ENCODE assay signal across 15 cellular contexts in genomic region chr18:22172594-22173049, GRCh38. TPM values are rescaled to one million over a fixed set of nuclear protein-coding genes. Genes with fewer than 3 reads are reported as not detected.
DNase-seq lines count a peak whose midpoint lies in the region; ATAC-seq and TF ChIP-seq lines count a peak whose summit lies in the region.
"Had no signal": no experiment of that assay in that cellular context is flagged by ENCODE, and none has a peak within 500 bp of the region (broad histone marks: within the 10 kb centered on the region; RNA-seq: fewer than 3 reads in every experiment).

No MANE protein-coding gene starts in this region.

- peaks cover 87% of the 10 kb centered on the region for H3K27me3 Mint-ChIP-seq in neural crest cell (ENCODE audit: low read depth)

- intact Hi-C loops in heart right ventricle (cut with DNase I) (loop anchor here in 7 of 10 donors (5.0 to 10.0 kb wide), 8 partner anchors 95 to 532 kb away; no protein-coding TSS in a partner anchor), Right ventricle myocardium inferior (cut with DNase I) (loop anchor here (2.0 kb wide), 1 partner anchor 390 kb away; no protein-coding TSS in a partner anchor), aorta (cut with DNase I) (loop anchor here (1.0 to 5.0 kb wide), 5 partner anchors 175 to 540 kb away; no protein-coding TSS in a partner anchor)

- H3K4me3 ChIP-seq in heart right ventricle (peak overlapping the region; percentile 66 to 97 (median 85)), fibroblast of lung (replicated peaks in 1 of 4; ENCODE audit: control extremely low read depth in 1 of 4, insufficient read depth in 1 of 4, low read depth in 3 of 4, low read length in 4 of 4) (peak overlapping the region; percentile 41 to 79 (median 62)), aorta (ENCODE audit: low read length in 2 of 2) (peak overlapping the region; percentile 45 to 85)

- H3K36me3 ChIP-seq in heart right ventricle (peaks cover 0 to 43% (median 23%) of the 10 kb centered on the region in 9 donors), fibroblast of lung (ENCODE audit: control insufficient read depth, insufficient read depth, low read length) (peaks cover 2% of the 10 kb centered on the region), aorta (ENCODE audit: control insufficient read depth in 1 of 2, insufficient read depth in 2 of 2, low read length in 1 of 2) (peaks cover 7 to 9% of the 10 kb centered on the region in 2 donors)

- no peak for TF ChIP-seq CTCF in heart right ventricle (IDR thresholded peaks at IDR 0.05)
- TF ChIP-seq CTCF in fibroblast of lung (conservative IDR thresholded peaks at IDR 0.05 in 1 of 2, IDR thresholded peaks at IDR 0.05 in 1 of 2; ENCODE audit: low read depth in 1 of 2, low read length in 2 of 2), result no peak
- no peak for TF ChIP-seq CTCF in neural crest cell (conservative IDR thresholded peaks at IDR 0.05)

- no peaks in the 10 kb centered on the region for H3K9me3 ChIP-seq in heart right ventricle
- H3K9me3 ChIP-seq in fibroblast of lung (ENCODE audit: control insufficient read depth, insufficient read depth, low read depth, low read length), result no peaks in the 10 kb centered on the region
- no peaks in the 10 kb centered on the region for H3K9me3 ChIP-seq in aorta (ENCODE audit: control insufficient read depth, low read length)

- ATAC-seq in heart right ventricle (no peak), Right ventricle myocardium inferior (no peak), aorta (ENCODE audit: low FRiP score) (no peak), HG02884 (IDR thresholded peaks at IDR 0.05; ENCODE audit: unreplicated experiment) (no peak), GM19351 (IDR thresholded peaks at IDR 0.05; ENCODE audit: unreplicated experiment) (no peak)
- ATAC-seq: activated CD8-positive, alpha-beta T cell treated with anti-CD3 and anti-CD28 coated beads for 36 hours; stimulated activated naive B cell treated with anti-CD40 and anti-IgM and Interleukin-4, amounts not matched to agents 10 μg/mL and 1 μg/mL and 100 μg/mL, for 72 hours; T-cell had no signal

- H3K79me2 ChIP-seq in fibroblast of lung (ENCODE audit: control insufficient read depth, insufficient read depth, low read length), result peaks cover 17% of the 10 kb centered on the region

- no peaks in the 10 kb centered on the region for H4K20me1 ChIP-seq in fibroblast of lung (ENCODE audit: control insufficient read depth, extremely low read depth, insufficient read depth, low read length)

- peak overlapping the region; percentile 41 for H3K4me3 Mint-ChIP-seq in neural crest cell
- H3K4me3 Mint-ChIP-seq: activated CD8-positive, alpha-beta T cell treated with anti-CD3 and anti-CD28 coated beads for 36 hours; activated naive CD8-positive, alpha-beta T cell treated with anti-CD3 and anti-CD28 coated beads, Interleukin-2, amount 10 ng/mL, durations not matched to agents 7 days and 5 days; stimulated activated naive B cell treated with anti-CD40 and anti-IgM and Interleukin-4, amounts not matched to agents 10 μg/mL and 1 μg/mL and 100 μg/mL, for 72 hours; T-cell had no signal

- H2AFZ ChIP-seq in fibroblast of lung (ENCODE audit: low read length), result no peak overlapping the region

- H3K27ac Mint-ChIP-seq in neural crest cell (ENCODE audit: unreplicated experiment), result no peak overlapping the region
- H3K27ac Mint-ChIP-seq: activated CD8-positive, alpha-beta T cell treated with anti-CD3 and anti-CD28 coated beads for 36 hours; activated naive CD8-positive, alpha-beta T cell treated with anti-CD3 and anti-CD28 coated beads, Interleukin-2, amount 10 ng/mL, durations not matched to agents 7 days and 5 days; stimulated activated naive B cell treated with anti-CD40 and anti-IgM and Interleukin-4, amounts not matched to agents 10 μg/mL and 1 μg/mL and 100 μg/mL, for 72 hours; T-cell had no signal

- H3K36me3 Mint-ChIP-seq in neural crest cell (ENCODE audit: low read depth), result peaks cover 3% of the 10 kb centered on the region
- H3K36me3 Mint-ChIP-seq: T-cell had no signal

- H3K4me2 ChIP-seq in fibroblast of lung (ENCODE audit: extremely low read depth, insufficient read depth, low read length), result peak overlapping the region; percentile 64

- H3K27me3 ChIP-seq in heart right ventricle (peaks cover 0 to 98% (median 6%) of the 10 kb centered on the region in 7 donors), fibroblast of lung (ENCODE audit: control insufficient read depth, insufficient read depth, low read length) (peaks cover 9% of the 10 kb centered on the region), aorta (ENCODE audit: control insufficient read depth in 1 of 2, insufficient read depth in 2 of 2, low read length in 1 of 2) (no peaks in the 10 kb centered on the region)

- no peaks in the 10 kb centered on the region for H3K9me3 Mint-ChIP-seq in neural crest cell
- H3K9me3 Mint-ChIP-seq: activated CD8-positive, alpha-beta T cell treated with anti-CD3 and anti-CD28 coated beads for 36 hours; activated naive CD8-positive, alpha-beta T cell treated with anti-CD3 and anti-CD28 coated beads, Interleukin-2, amount 10 ng/mL, durations not matched to agents 7 days and 5 days; T-cell had no signal

- H3K9ac ChIP-seq in fibroblast of lung (ENCODE audit: insufficient read depth, low read length), result no peak overlapping the region

- H3K27ac ChIP-seq in heart right ventricle (peak overlapping the region; percentile 80 to 100 (median 97)), fibroblast of lung (ENCODE audit: insufficient read depth, low read length) (no peak overlapping the region), aorta (ENCODE audit: low read depth in 1 of 2, low read length in 2 of 2) (peak overlapping the region; percentile 64 to 87)

- H3K4me1 ChIP-seq in heart right ventricle, result peaks cover 0 to 37% (median 18%) of the 10 kb centered on the region in 9 donors
- peaks cover 4% of the 10 kb centered on the region for H3K4me1 ChIP-seq in fibroblast of lung (ENCODE audit: control insufficient read depth, extremely low read depth, insufficient read depth, low read length)
- no peaks in the 10 kb centered on the region for H3K4me1 ChIP-seq in aorta (ENCODE audit: control insufficient read depth in 1 of 2, insufficient read depth in 2 of 2, low read length in 2 of 2)

- DNase-seq in heart right ventricle, result no peak
- no peak for DNase-seq in Right ventricle myocardium inferior (ENCODE audit: missing footprints)
- DNase-seq in fibroblast of lung (ENCODE audit: low read depth in 2 of 2), result peak in 1 of 2 donors; percentile 26
- DNase-seq in neural crest cell (ENCODE audit: low read depth, low spot score), result no peak
- DNase-seq in aorta, result no peak
- DNase-seq in hypothalamus (lab: John Stamatoyannopoulos, UW), result no peak
- DNase-seq: activated CD8-positive, alpha-beta T cell treated with anti-CD3 and anti-CD28 coated beads for 36 hours; activated naive CD8-positive, alpha-beta T cell treated with anti-CD3 and anti-CD28 coated beads, Interleukin-2, amount 10 ng/mL, durations not matched to agents 7 days and 5 days; NCI-H1092; NK-92 treated with Interleukin-12 subunit alpha and Interleukin-12 subunit beta, amount 100 ng/mL, for 24 hours; stimulated activated CD4-positive, alpha-beta T cell treated with anti-CD3 and anti-CD28 coated beads, Interleukin-15, amount 100 ng/mL, for 24 hours; stimulated activated naive B cell treated with anti-CD40 and anti-IgM and Interleukin-4, amounts not matched to agents 10 μg/mL and 1 μg/mL and 100 μg/mL, for 72 hours; T-cell had no signal

- peaks cover 20% of the 10 kb centered on the region for H3K4me1 Mint-ChIP-seq in neural crest cell

- WGBS in heart right ventricle, 2 donors, result 29 to 38% methylated on average over 7 of the region's 7 CpGs
- 3% methylated on average over 7 of the region's 7 CpGs for WGBS in aorta, 2 donors

RNA-seq across cellular contexts. Expression of gene GATA6, which starts 3.2 kb away (rescaled TPM):
- total RNA-seq in heart right ventricle, result 10 to 100 TPM; 54.6 to 99.5 (median 73.4) TPM
- polyA plus RNA-seq in heart right ventricle, result 10 to 100 TPM; 36.7 to 46.5 TPM
- total RNA-seq in Right ventricle myocardium inferior, result 56.3 TPM
- 6.3 and 10.0 TPM in 2 replicates for total RNA-seq in fibroblast of lung
- 1.4 and 4.1 TPM in 2 replicates for polyA plus RNA-seq in fibroblast of lung
- 2.1 and 5.7 TPM in 2 replicates for polyA plus RNA-seq in fibroblast of lung (2012)
- polyA minus RNA-seq in fibroblast of lung (ENCODE audit: low replicate concordance), result 0.31 and 1.1 TPM in 2 replicates
- total RNA-seq in neural crest cell, result not detected in 2 replicates
- total RNA-seq in aorta, result 10 to 100 TPM; 28.7 to 41.5 TPM
- 10 to 100 TPM; 16.0 to 32.8 TPM for polyA plus RNA-seq in aorta
- total RNA-seq: activated CD8-positive, alpha-beta T cell treated with anti-CD3 and anti-CD28 coated beads for 36 hours had no signal
